12 cellular contexts compared by ENCODE assay signal in genomic region chr21:45698493-45698947, GRCh38. TPM values are rescaled to one million over a fixed set of nuclear protein-coding genes. Genes with fewer than 3 reads are reported as not detected.
A peak's percentile ranks its signal among the peaks of the same experiment; 100 is the strongest.
DNase-seq lines count a peak whose midpoint lies in the region; ATAC-seq and TF ChIP-seq lines count a peak whose summit lies in the region.
"Had no signal": no experiment of that assay in that cellular context is flagged by ENCODE, and none has a peak within 500 bp of the region (broad histone marks: within the 10 kb centered on the region; RNA-seq: fewer than 3 reads in every experiment).

No MANE protein-coding gene starts in this region.

- no peak overlapping the region for H3K27ac Mint-ChIP-seq in T-helper 2 cell treated with Interferon-gamma antibody and Interleukin-4, amounts not matched to agents 5 μg/mL and 100 μg/mL, for 36 hours

- H3K4me3 Mint-ChIP-seq in T-helper 2 cell treated with Interferon-gamma antibody and Interleukin-4, amounts not matched to agents 5 μg/mL and 100 μg/mL, for 36 hours: no peak overlapping the region

- no peak for DNase-seq in activated CD4-positive, CD25-positive, alpha-beta regulatory T cell (lab: John Stamatoyannopoulos, UW)
- peak; percentile 76 for DNase-seq in RWPE2 (ENCODE audit: low spot score)
- DNase-seq in fibroblast of the aortic adventitia (ENCODE audit: low read depth): peak; percentile 98
- peak; percentile 6 for DNase-seq in stimulated activated CD4-positive, alpha-beta T cell treated with anti-CD3 and anti-CD28 coated beads, Interleukin-4, amount 100 ng/mL, for 1 hour
- no peak for DNase-seq in UCSD-AML1 (lab: John Stamatoyannopoulos, UW; ENCODE audit: unreplicated experiment)
- no peak for DNase-seq in T-helper 2 cell treated with Interferon-gamma antibody and Interleukin-4, amounts not matched to agents 5 μg/mL and 100 μg/mL, for 36 hours (ENCODE audit: low spot score)
- DNase-seq in effector CD8-positive, alpha-beta T cell (lab: John Stamatoyannopoulos, UW): no peak
- DNase-seq: AML-193, cortex of kidney, NCI-H1694 treated with DMSO at 0.1 percent for 48 hours, T1000 had no signal

- peaks cover 9% of the 10 kb centered on the region for H3K9me3 Mint-ChIP-seq in T-helper 2 cell treated with Interferon-gamma antibody and Interleukin-4, amounts not matched to agents 5 μg/mL and 100 μg/mL, for 36 hours

- no peaks in the 10 kb centered on the region for H3K27me3 ChIP-seq in RWPE2 (ENCODE audit: insufficient read depth, poor library complexity, severe bottlenecking)

- H3K27ac ChIP-seq in RWPE2 (ENCODE audit: poor library complexity, severe bottlenecking): peak overlapping the region; percentile 47

- H3K27me3 Mint-ChIP-seq in T-helper 2 cell treated with Interferon-gamma antibody and Interleukin-4, amounts not matched to agents 5 μg/mL and 100 μg/mL, for 36 hours (ENCODE audit: low read depth): no peaks in the 10 kb centered on the region

- peaks cover 13% of the 10 kb centered on the region for H3K4me1 ChIP-seq in RWPE2 (ENCODE audit: insufficient read depth, poor library complexity, severe bottlenecking)

- peaks cover 18% of the 10 kb centered on the region for H3K4me1 Mint-ChIP-seq in T-helper 2 cell treated with Interferon-gamma antibody and Interleukin-4, amounts not matched to agents 5 μg/mL and 100 μg/mL, for 36 hours (ENCODE audit: low read depth)

- H3K9me3 ChIP-seq in RWPE2 (ENCODE audit: severe bottlenecking): no peaks in the 10 kb centered on the region

- H3K36me3 Mint-ChIP-seq in T-helper 2 cell treated with Interferon-gamma antibody and Interleukin-4, amounts not matched to agents 5 μg/mL and 100 μg/mL, for 36 hours (ENCODE audit: low read depth): peaks cover 2% of the 10 kb centered on the region

- peak; percentile 48 to 71 for ATAC-seq in activated CD4-positive, CD25-positive, alpha-beta regulatory T cell treated with anti-CD3 and anti-CD28 coated beads, Interleukin-2, amount 50 U/mL, for 24 hours
- ATAC-seq in RWPE2 (ENCODE audit: low read depth): peak; percentile 93

- no peaks in the 10 kb centered on the region for H3K36me3 ChIP-seq in RWPE2 (ENCODE audit: low read depth)

- H3K4me3 ChIP-seq in RWPE2 (ENCODE audit: severe bottlenecking) (no peak overlapping the region), fibroblast of the aortic adventitia (ENCODE audit: low read depth, low read length) (no peak overlapping the region)

- TF ChIP-seq CTCF in RWPE2 (IDR thresholded peaks at IDR 0.05; ENCODE audit: poor library complexity, severe bottlenecking) (no peak), fibroblast of the aortic adventitia (IDR thresholded peaks at IDR 0.05; ENCODE audit: insufficient read depth, low read length) (no peak)

RNA-seq across cellular contexts. Expression of gene PCBP3, which starts 55.0 kb away (rescaled TPM):
- total RNA-seq in fibroblast of the aortic adventitia (ENCODE audit: low replicate concordance): 1.2 and 4.2 TPM in 2 replicates

Comparison
In these comparisons a context has a peak if more than half of its experiments do, and no peak if none do; other contexts are left out.
1. DNase-seq: peak in RWPE2 (single experiment), fibroblast of the aortic adventitia (single experiment) and stimulated activated CD4-positive, alpha-beta T cell treated with anti-CD3 and anti-CD28 coated beads, Interleukin-4, amount 100 ng/mL, for 1 hour (single experiment); none in activated CD4-positive, CD25-positive, alpha-beta regulatory T cell (0 of 4), UCSD-AML1 (single experiment), T-helper 2 cell treated with Interferon-gamma antibody and Interleukin-4, amounts not matched to agents 5 μg/mL and 100 μg/mL, for 36 hours (single experiment) and effector CD8-positive, alpha-beta T cell (single experiment).